Comparison of ENCODE assay signal across 8 cellular contexts in the genomic region with DNA sequence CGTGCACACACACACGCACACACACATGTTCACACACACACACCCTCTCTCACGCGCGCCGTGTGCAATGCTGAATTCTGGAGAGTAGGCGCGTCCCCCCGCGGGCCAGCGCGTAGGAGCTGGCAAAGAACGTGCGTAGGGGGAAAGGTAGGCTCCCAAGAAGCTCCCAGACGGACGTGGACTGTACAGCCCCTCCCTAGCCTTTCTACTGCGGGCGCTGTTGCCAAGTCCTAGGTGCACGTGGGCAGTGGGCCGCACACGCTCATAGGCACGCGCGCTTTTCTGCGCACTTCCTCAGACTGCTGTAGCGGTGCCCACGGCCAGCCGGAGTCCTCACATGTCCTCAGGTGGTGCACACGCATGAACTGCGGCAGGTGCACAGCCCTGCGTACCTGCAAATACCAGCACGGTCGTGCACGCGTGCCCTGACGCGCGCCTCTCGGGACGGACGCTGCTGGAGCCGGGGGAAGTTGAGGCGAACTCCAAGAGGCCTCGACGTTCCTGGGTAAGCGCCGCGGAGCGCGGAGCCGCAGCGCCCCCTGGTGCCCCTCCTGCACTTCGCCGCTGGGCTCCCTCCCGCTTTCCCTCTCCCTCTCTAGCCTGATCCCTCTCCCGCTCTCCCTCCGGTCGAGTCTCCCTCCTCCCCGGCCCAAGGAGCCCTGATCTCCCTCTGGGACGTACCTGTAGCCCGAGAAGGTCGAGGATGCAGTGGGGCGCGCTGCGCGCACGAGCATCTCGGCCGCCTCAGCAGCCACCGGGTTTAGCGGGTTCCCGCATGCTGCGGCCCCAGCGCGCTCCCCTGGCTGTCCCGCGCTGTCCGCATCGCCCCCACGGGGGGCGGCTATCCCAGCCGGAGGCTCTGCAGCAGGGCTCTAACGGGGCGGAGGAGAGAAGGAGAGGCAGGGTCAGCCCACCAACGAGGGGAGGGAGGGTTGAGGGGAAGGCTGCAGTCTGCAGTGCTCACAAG. TPM values are rescaled to one million over a fixed set of nuclear protein-coding genes. Genes with fewer than 3 reads are reported as not detected.
A peak's percentile ranks its signal among the peaks of the same experiment; 100 is the strongest.
DNase-seq lines count a peak whose midpoint lies in the region; ATAC-seq and TF ChIP-seq lines count a peak whose summit lies in the region.

No MANE protein-coding gene starts in this region.

- H2AFZ ChIP-seq in SK-N-SH (ENCODE audit: low read depth), result no peak overlapping the region

- H3K27ac ChIP-seq in SK-N-SH (ENCODE audit: low read depth in 2 of 2, low read length in 1 of 2) (no peak overlapping the region), cingulate gyrus (ENCODE audit: low read depth, low read length) (peak overlapping the region; percentile 60), layer of hippocampus (ENCODE audit: low read depth, low read length) (peak overlapping the region; percentile 52)

- peak; percentile 1 for DNase-seq in NCI-H1092 treated with DMSO at 0.1 percent for 48 hours (lab: John Stamatoyannopoulos, UW)
- no peak for DNase-seq in NCI-H1092 (lab: John Stamatoyannopoulos, UW)
- DNase-seq in SK-N-SH, result peak; percentile 91
- DNase-seq in stimulated activated CD4-positive, alpha-beta T cell treated with anti-CD3 and anti-CD28 coated beads, Interleukin-1b, Interleukin-23, amount 100 ng/mL, for 24 hours (ENCODE audit: low read depth in 4 of 4, low spot score in 1 of 4), result peak in 3 of 4 experiments; percentile 10 to 29 (median 20)
- DNase-seq in stimulated activated naive CD4-positive, alpha-beta T cell treated with Interleukin-2 at 50 U/mL for 16 hours (lab: John Stamatoyannopoulos, UW), result no peak

- peaks cover 0 to 5% of the 10 kb centered on the region in 2 experiments; a peak in 1 of 4 replicates for H3K4me1 ChIP-seq in SK-N-SH (ENCODE audit: control insufficient read depth in 1 of 2, insufficient read depth in 2 of 2, low read depth in 1 of 2, low read length in 1 of 2)

- no peaks in the 10 kb centered on the region for H4K20me1 ChIP-seq in SK-N-SH (ENCODE audit: insufficient read depth)

- no peak overlapping the region; a peak in 2 of 4 replicates for H3K4me3 ChIP-seq in SK-N-SH (ENCODE audit: low read depth in 2 of 2, low read length in 1 of 2)

- POLR2A ChIA-PET in SK-N-SH (lab: Yijun Ruan, JAX), result no interaction called here

- ATAC-seq in HG02798 (IDR thresholded peaks at IDR 0.05; ENCODE audit: poor library complexity, unreplicated experiment), result peak; percentile 58

- H3K4me2 ChIP-seq in SK-N-SH, result no peak overlapping the region

- no peak for TF ChIP-seq EP300 in SK-N-SH (IDR thresholded peaks at IDR 0.05; ENCODE audit: borderline replicate concordance in 1 of 2, low read depth in 1 of 2, low read length in 1 of 2)

- H3K9ac ChIP-seq in SK-N-SH, result no peak overlapping the region

- H3K27me3 ChIP-seq in SK-N-SH (ENCODE audit: insufficient read depth), result no peaks in the 10 kb centered on the region
- H3K27me3 ChIP-seq in layer of hippocampus (ENCODE audit: control insufficient read depth, insufficient read depth, low read length), result peaks cover 16% of the 10 kb centered on the region

- H3K36me3 ChIP-seq in SK-N-SH (replicated peaks in 1 of 2; ENCODE audit: control insufficient read depth in 1 of 2, insufficient read depth in 2 of 2, low read length in 1 of 2), result no peaks in the 10 kb centered on the region

- no peaks in the 10 kb centered on the region for H3F3A ChIP-seq in SK-N-SH (replicated peaks; ENCODE audit: insufficient read depth)

- 10% methylated on average over 19 of the region's 85 CpGs for WGBS in SK-N-SH (ENCODE audit: low lambda C conversion rate)

- CTCF ChIA-PET in SK-N-SH (lab: Yijun Ruan, JAX), result interaction anchor here (0.6 to 3.6 kb wide), 38 partner anchors 9 to 1042 kb away, joined by 3 to 32 read pairs (median 4); no protein-coding TSS in a partner anchor

- TF ChIP-seq CTCF in SK-N-SH (IDR thresholded peaks at IDR 0.05), result peak; percentile 46

- H3K9me2 ChIP-seq in SK-N-SH, result no peaks in the 10 kb centered on the region

- no peaks in the 10 kb centered on the region for H3K79me2 ChIP-seq in SK-N-SH (ENCODE audit: insufficient read depth)

- TF ChIP-seq RAD21 in SK-N-SH (IDR thresholded peaks at IDR 0.05; ENCODE audit: low read length), result peak; percentile 86

- no peaks in the 10 kb centered on the region for H3K9me3 ChIP-seq in SK-N-SH

TF ChIP-seq in SK-N-SH, 30 proteins besides CTCF, POLR2A, EP300 and RAD21:
- TF ChIP-seq, protein P1, sequence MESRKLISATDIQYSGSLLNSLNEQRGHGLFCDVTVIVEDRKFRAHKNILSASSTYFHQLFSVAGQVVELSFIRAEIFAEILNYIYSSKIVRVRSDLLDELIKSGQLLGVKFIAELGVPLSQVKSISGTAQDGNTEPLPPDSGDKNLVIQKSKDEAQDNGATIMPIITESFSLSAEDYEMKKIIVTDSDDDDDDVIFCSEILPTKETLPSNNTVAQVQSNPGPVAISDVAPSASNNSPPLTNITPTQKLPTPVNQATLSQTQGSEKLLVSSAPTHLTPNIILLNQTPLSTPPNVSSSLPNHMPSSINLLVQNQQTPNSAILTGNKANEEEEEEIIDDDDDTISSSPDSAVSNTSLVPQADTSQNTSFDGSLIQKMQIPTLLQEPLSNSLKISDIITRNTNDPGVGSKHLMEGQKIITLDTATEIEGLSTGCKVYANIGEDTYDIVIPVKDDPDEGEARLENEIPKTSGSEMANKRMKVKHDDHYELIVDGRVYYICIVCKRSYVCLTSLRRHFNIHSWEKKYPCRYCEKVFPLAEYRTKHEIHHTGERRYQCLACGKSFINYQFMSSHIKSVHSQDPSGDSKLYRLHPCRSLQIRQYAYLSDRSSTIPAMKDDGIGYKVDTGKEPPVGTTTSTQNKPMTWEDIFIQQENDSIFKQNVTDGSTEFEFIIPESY (IDR thresholded peaks at IDR 0.05; ENCODE audit: borderline replicate concordance, low read depth), result no peak
- peak; percentile 74; the same call in 1 of the 2 replicates for TF ChIP-seq SMC3 (IDR thresholded peaks at IDR 0.05; ENCODE audit: low read depth, low read length)

RNA-seq across cellular contexts. Expression of a gene that starts 0.7 kb away (rescaled TPM):
- polyA plus RNA-seq in SK-N-SH (2012; rRNA removed), result not detected in 2 replicates
- polyA plus RNA-seq in SK-N-SH (2012; cell fraction: cytosol; rRNA removed), result not detected in 2 replicates
- polyA plus RNA-seq in SK-N-SH (2012; cell fraction: nucleus; rRNA removed), result not detected in 2 replicates

Comparison
In these comparisons a context has a peak if more than half of its experiments do, and no peak if none do; other contexts are left out.
1. DNase-seq: peak in NCI-H1092 treated with DMSO at 0.1 percent for 48 hours (single experiment), SK-N-SH (single experiment) and stimulated activated CD4-positive, alpha-beta T cell treated with anti-CD3 and anti-CD28 coated beads, Interleukin-1b, Interleukin-23, amount 100 ng/mL, for 24 hours (3 of 4); none in NCI-H1092 (single experiment) and stimulated activated naive CD4-positive, alpha-beta T cell treated with Interleukin-2 at 50 U/mL for 16 hours (single experiment).
2. H3K27ac ChIP-seq: peak in cingulate gyrus (single experiment) and layer of hippocampus (single experiment); none in SK-N-SH (0 of 2).